8 cellular contexts compared by ENCODE assay signal in the genomic region with DNA sequence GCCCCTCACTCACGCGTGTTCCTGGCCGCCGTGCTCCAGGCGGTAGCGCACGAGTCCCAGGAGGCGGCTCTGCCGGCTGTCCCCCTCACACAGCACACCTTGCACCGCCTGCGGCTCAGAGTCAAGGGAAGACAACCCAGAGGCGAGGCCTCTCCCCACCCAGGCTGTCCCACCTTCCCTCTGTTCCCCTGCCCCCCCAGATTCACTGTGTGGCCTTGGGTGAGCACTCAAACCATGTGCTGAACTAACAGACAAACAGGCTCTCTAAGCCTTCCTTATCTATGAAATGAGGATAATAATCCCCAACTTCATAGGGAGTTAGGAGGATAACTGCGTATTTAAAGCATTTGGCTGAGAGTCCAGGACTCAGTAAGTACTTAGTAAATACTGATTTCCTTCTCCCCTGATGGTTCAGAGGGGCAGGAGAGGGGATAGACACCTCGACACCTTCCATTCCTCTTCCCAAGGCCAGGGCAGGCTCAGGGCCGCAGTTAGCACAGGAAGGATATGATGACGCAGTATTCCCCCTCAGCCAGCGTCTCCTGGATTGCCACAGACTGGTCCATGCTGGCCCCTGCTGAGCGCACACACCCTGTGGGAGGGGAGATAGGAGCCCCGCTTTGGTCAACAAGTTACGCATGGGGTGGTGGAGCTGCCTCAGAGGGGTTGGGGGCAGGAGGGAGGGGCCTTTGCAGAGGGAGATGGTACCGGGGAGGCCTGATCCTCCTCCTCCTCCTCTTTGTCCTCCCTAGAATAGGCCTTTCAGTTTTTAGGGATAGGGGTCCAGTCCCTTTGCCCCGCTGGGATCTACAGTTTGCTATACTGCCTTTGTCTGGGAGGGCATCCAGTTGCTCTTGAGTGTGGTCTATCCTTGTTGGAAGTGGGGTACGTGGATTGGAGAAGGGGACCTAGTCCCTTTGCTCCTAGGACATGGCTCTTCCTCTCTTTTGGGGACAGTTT. TPM values are rescaled to one million over a fixed set of nuclear protein-coding genes. Genes with fewer than 3 reads are reported as not detected.
DNase-seq lines count a peak whose midpoint lies in the region; ATAC-seq and TF ChIP-seq lines count a peak whose summit lies in the region.

No MANE protein-coding gene starts in this region.

- peak; percentile 33 for DNase-seq in activated naive CD8-positive, alpha-beta T cell treated with anti-CD3 and anti-CD28 coated beads, Interleukin-2, amount 10 ng/mL, durations not matched to agents 7 days and 5 days
- DNase-seq in heart left ventricle (peak; percentile 61 to 84 (median 68)), ovary (peak; percentile 83 to 92 (median 88)), NCI-H1436 treated with DMSO at 0.1 percent for 48 hours (lab: John Stamatoyannopoulos, UW) (no peak), AML-193 (lab: John Stamatoyannopoulos, UW) (no peak)

- H3F3A ChIP-seq in DOHH2 (ENCODE audit: control insufficient read depth, insufficient read depth) = no peaks in the 10 kb centered on the region

- H3K4me1 ChIP-seq in DOHH2 (ENCODE audit: control insufficient read depth, low read length) (peaks cover 29% of the 10 kb centered on the region), heart left ventricle (peaks cover 0 to 30% (median 16%) of the 10 kb centered on the region in 12 donors), ovary (ENCODE audit: insufficient read depth) (peaks cover 3% of the 10 kb centered on the region)

- no peaks in the 10 kb centered on the region for H3K9me2 ChIP-seq in DOHH2 (replicated peaks; ENCODE audit: control insufficient read depth, low read length)

- ATAC-seq in HG03280 (IDR thresholded peaks at IDR 0.05; ENCODE audit: unreplicated experiment) (peak; percentile 9), heart left ventricle (peak; percentile 65 to 88 (median 86)), GM18861 (IDR thresholded peaks at IDR 0.05; ENCODE audit: unreplicated experiment) (no peak)
- no peak for ATAC-seq in activated naive CD8-positive, alpha-beta T cell treated with anti-CD3 and anti-CD28 coated beads, Interleukin-2, amount 10 ng/mL, durations not matched to agents 7 days and 5 days (ENCODE audit: low read depth)

- H3K9me3 ChIP-seq in DOHH2 (ENCODE audit: control insufficient read depth, insufficient read depth, low read length) (no peaks in the 10 kb centered on the region), heart left ventricle (no peaks in the 10 kb centered on the region), ovary (no peaks in the 10 kb centered on the region)

- intact Hi-C loops in heart left ventricle (cut with DNase I) (loop anchor here in 3 of 10 donors (5.0 to 10.0 kb wide), 2 partner anchors 41 to 51 kb away; no protein-coding TSS in a partner anchor), ovary (cut with DNase I) (no loop called here)

- H3K27ac ChIP-seq in DOHH2 (ENCODE audit: low read depth, low read length) (peak overlapping the region; percentile 34), heart left ventricle (peak overlapping the region; percentile 13 to 95 (median 89)), ovary (peak overlapping the region; percentile 81 to 97)

- H3K36me3 Mint-ChIP-seq in activated naive CD8-positive, alpha-beta T cell treated with anti-CD3 and anti-CD28 coated beads, Interleukin-2, amount 10 ng/mL, durations not matched to agents 7 days and 5 days = peaks cover 7% of the 10 kb centered on the region

- TF ChIP-seq CTCF in DOHH2 (IDR thresholded peaks at IDR 0.05; ENCODE audit: low read depth, low read length, poor library complexity, severe bottlenecking) (no peak), heart left ventricle (IDR thresholded peaks at IDR 0.05) (no peak), ovary (IDR thresholded peaks at IDR 0.05) (no peak)

- no peaks in the 10 kb centered on the region for H3K27me3 Mint-ChIP-seq in activated naive CD8-positive, alpha-beta T cell treated with anti-CD3 and anti-CD28 coated beads, Interleukin-2, amount 10 ng/mL, durations not matched to agents 7 days and 5 days

- H3K36me3 ChIP-seq in DOHH2 (ENCODE audit: control insufficient read depth, low read length) (peaks cover 3% of the 10 kb centered on the region; the same call in 1 of the 2 replicates), heart left ventricle (peaks cover 0 to 40% (median 23%) of the 10 kb centered on the region in 9 donors), ovary (no peaks in the 10 kb centered on the region)

- H3K4me3 ChIP-seq in DOHH2 (ENCODE audit: low read length) = peak overlapping the region; percentile 87
- peak overlapping the region; percentile 50 to 94 (median 81) for H3K4me3 ChIP-seq in heart left ventricle
- H3K4me3 ChIP-seq in ovary = peak overlapping the region; percentile 92

- H3K4me2 ChIP-seq in DOHH2 (ENCODE audit: low read length) = peak overlapping the region; percentile 93

- H3K79me2 ChIP-seq in DOHH2 (ENCODE audit: control insufficient read depth, low read length) = 0 out of 2 replicates have a peak, but pooled peaks cover 6% of the 10 kb centered on the region

- H4K20me1 ChIP-seq in DOHH2 (ENCODE audit: control insufficient read depth, insufficient read depth, low read depth, low read length) = no peaks in the 10 kb centered on the region

- no peak for TF ChIP-seq POLR2A in heart left ventricle (IDR thresholded peaks at IDR 0.05)
- TF ChIP-seq POLR2A in ovary (IDR thresholded peaks at IDR 0.05) = peak; percentile 36

- WGBS in heart left ventricle, 4 donors = 39 to 52% (median 45%) methylated on average over 18 to 23 of the region's 23 CpGs
- WGBS in ovary, 3 donors = 19 to 35% (median 29%) methylated on average over 23 of the region's 23 CpGs

- H3K27me3 ChIP-seq in DOHH2 (ENCODE audit: control insufficient read depth, low read length) = no peaks in the 10 kb centered on the region
- H3K27me3 ChIP-seq in heart left ventricle = no peaks in the 10 kb centered on the region
- H3K27me3 ChIP-seq in ovary = no peaks in the 10 kb centered on the region

- H3K9me3 Mint-ChIP-seq in activated naive CD8-positive, alpha-beta T cell treated with anti-CD3 and anti-CD28 coated beads, Interleukin-2, amount 10 ng/mL, durations not matched to agents 7 days and 5 days = no peaks in the 10 kb centered on the region

- H3K27ac Mint-ChIP-seq in activated naive CD8-positive, alpha-beta T cell treated with anti-CD3 and anti-CD28 coated beads, Interleukin-2, amount 10 ng/mL, durations not matched to agents 7 days and 5 days = peak overlapping the region; percentile 100

- TF ChIP-seq EP300 in ovary (IDR thresholded peaks at IDR 0.05) = no peak

- peaks cover 12% of the 10 kb centered on the region for H3K4me1 Mint-ChIP-seq in activated naive CD8-positive, alpha-beta T cell treated with anti-CD3 and anti-CD28 coated beads, Interleukin-2, amount 10 ng/mL, durations not matched to agents 7 days and 5 days

- H3K4me3 Mint-ChIP-seq in activated naive CD8-positive, alpha-beta T cell treated with anti-CD3 and anti-CD28 coated beads, Interleukin-2, amount 10 ng/mL, durations not matched to agents 7 days and 5 days = peak overlapping the region; percentile 100

- POLR2A ChIA-PET in activated naive CD8-positive, alpha-beta T cell treated with anti-CD3 and anti-CD28 coated beads, Interleukin-2, amount 10 ng/mL, durations not matched to agents 7 days and 5 days (lab: Charles Lee) = interaction anchor here (0.9 to 1.2 kb wide), 3 partner anchors 21 to 138 kb away, joined by 3 to 6 read pairs (median 3); a partner anchor contains a TSS

RNA-seq across cellular contexts. Expression of a gene that starts 0.8 kb away (rescaled TPM):
- total RNA-seq in activated naive CD8-positive, alpha-beta T cell treated with anti-CD3 and anti-CD28 coated beads, Interleukin-2, amount 10 ng/mL, durations not matched to agents 7 days and 5 days = 10 to 100 TPM; 44.0 to 48.8 TPM
- total RNA-seq in heart left ventricle (10 to 100 TPM in 8 of 9 donors, 1 to 10 TPM in 1; 7.7 to 16.2 (median 13.1) TPM), ovary (10 to 100 TPM; 23.2 to 68.5 (median 33.7) TPM)
- polyA plus RNA-seq in heart left ventricle (10 to 100 TPM in 1 of 2 donors, 1 to 10 TPM in 1; 6.5 to 11.4 TPM), ovary (10 to 100 TPM; 23.2 to 30.3 TPM)

RNA-seq across cellular contexts. Expression of a gene that starts 43.8 kb away (rescaled TPM):
- 10 to 100 TPM; 67.8 to 70.9 TPM for total RNA-seq in activated naive CD8-positive, alpha-beta T cell treated with anti-CD3 and anti-CD28 coated beads, Interleukin-2, amount 10 ng/mL, durations not matched to agents 7 days and 5 days
- total RNA-seq in heart left ventricle (10 to 100 TPM; 18.8 to 36.1 (median 26.1) TPM), ovary (10 to 100 TPM; 29.0 to 62.5 (median 44.3) TPM)
- polyA plus RNA-seq in heart left ventricle (10 to 100 TPM in 1 of 2 donors, 1 to 10 TPM in 1; 9.7 to 31.4 TPM), ovary (100 to 1,000 TPM in 1 of 2 donors, 10 to 100 TPM in 1; 27.4 to 110 TPM)

RNA-seq across cellular contexts. Expression of a gene that starts 59.3 kb away (rescaled TPM):
- total RNA-seq in activated naive CD8-positive, alpha-beta T cell treated with anti-CD3 and anti-CD28 coated beads, Interleukin-2, amount 10 ng/mL, durations not matched to agents 7 days and 5 days = 10 to 100 TPM; 14.6 to 14.7 TPM
- total RNA-seq in heart left ventricle = 10 to 100 TPM in 6 of 9 donors, 1 to 10 TPM in 3; 4.6 to 27.0 (median 11.3) TPM
- polyA plus RNA-seq in heart left ventricle = 10 to 100 TPM; 13.7 to 15.4 TPM
- total RNA-seq in ovary = 10 to 100 TPM; 19.4 to 63.3 (median 40.4) TPM
- polyA plus RNA-seq in ovary = 10 to 100 TPM; 13.9 to 28.8 TPM

Comparison
In these comparisons a context has a peak if more than half of its experiments do, and no peak if none do; other contexts are left out.
1. H3K27ac ChIP-seq: peak in every context shown above with its lines; median percentile 89 in heart left ventricle; 89 in ovary; 34 in DOHH2.
2. ATAC-seq: peak in HG03280 (single experiment) and heart left ventricle (4 of 4); none in activated naive CD8-positive, alpha-beta T cell treated with anti-CD3 and anti-CD28 coated beads, Interleukin-2, amount 10 ng/mL, durations not matched to agents 7 days and 5 days (single experiment) and GM18861 (single experiment).
3. DNase-seq: peak in activated naive CD8-positive, alpha-beta T cell treated with anti-CD3 and anti-CD28 coated beads, Interleukin-2, amount 10 ng/mL, durations not matched to agents 7 days and 5 days (single experiment), heart left ventricle (5 of 5) and ovary (5 of 5); none in NCI-H1436 treated with DMSO at 0.1 percent for 48 hours (single experiment) and AML-193 (0 of 2).
4. Peak in every context shown above with its lines, with median percentiles within 50 percentile points of each other: H3K4me3 ChIP-seq.